8 cellular contexts compared by ENCODE assay signal in the genomic region with DNA sequence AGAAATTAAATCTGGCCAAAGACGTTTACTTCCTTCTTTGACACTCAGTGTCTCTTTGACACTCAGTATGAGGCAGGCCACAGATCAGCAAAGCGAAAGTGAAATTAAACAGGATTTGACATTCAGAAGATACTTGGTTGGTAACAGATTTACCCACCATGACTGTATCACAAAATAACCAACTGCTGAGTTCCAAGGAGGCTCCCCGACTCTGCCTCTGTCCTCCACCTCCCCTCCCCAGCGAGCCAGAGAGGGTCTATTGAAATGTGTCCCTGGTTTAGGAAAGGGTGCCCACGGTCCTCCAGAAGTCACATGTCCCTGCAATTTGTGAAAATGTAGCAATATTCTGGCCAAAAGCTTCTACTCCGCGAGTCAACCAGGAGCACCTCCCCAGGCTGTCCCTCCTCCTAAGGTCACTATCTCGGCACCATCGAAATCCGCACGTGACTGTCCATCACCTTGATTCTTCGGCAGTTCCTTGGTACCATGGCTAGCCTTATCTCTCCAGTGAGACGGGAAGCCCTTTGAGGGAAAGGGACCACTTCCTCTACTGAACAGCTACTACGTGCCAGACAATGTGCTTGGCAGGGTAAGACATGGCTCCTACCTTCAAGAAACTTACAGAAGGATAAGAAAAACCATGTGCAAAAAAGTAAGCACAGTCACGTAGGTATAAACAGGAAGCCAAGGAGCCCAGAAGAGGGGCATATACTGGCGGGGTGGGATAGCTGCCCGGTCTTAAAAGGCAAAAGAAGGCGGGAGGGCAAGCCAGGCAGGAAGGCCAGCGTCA. TPM values are rescaled to one million over a fixed set of nuclear protein-coding genes. Genes with fewer than 3 reads are reported as not detected.
A peak's percentile ranks its signal among the peaks of the same experiment; 100 is the strongest.
DNase-seq lines count a peak whose midpoint lies in the region; ATAC-seq and TF ChIP-seq lines count a peak whose summit lies in the region.

No MANE protein-coding gene starts in this region.

- H4K20me1 ChIP-seq in BLaER1: peaks cover 26% of the 10 kb centered on the region; the same call in 1 of the 2 replicates

- H3K9me3 ChIP-seq in BLaER1 (peaks cover 10% of the 10 kb centered on the region), WERI-Rb-1 (ENCODE audit: severe bottlenecking) (no peaks in the 10 kb centered on the region), subcutaneous abdominal adipose tissue (ENCODE audit: control insufficient read depth in 5 of 5, low read length in 5 of 5) (no peaks in the 10 kb centered on the region)

- no peaks in the 10 kb centered on the region for H3K27me3 ChIP-seq in BLaER1
- H3K27me3 ChIP-seq in WERI-Rb-1 (ENCODE audit: insufficient read depth, low read depth, severe bottlenecking): no peaks in the 10 kb centered on the region
- H3K27me3 ChIP-seq in subcutaneous abdominal adipose tissue (ENCODE audit: control insufficient read depth in 5 of 5, insufficient read depth in 4 of 5, low read length in 5 of 5): no peaks in the 10 kb centered on the region

- H3K4me2 ChIP-seq in BLaER1: peak overlapping the region; percentile 97

- peak overlapping the region; percentile 91 for H3K9ac ChIP-seq in BLaER1
- peak overlapping the region; percentile 48 to 84 (median 73) for H3K9ac ChIP-seq in subcutaneous abdominal adipose tissue (ENCODE audit: low read length in 5 of 5)

- ATAC-seq in GM19324 (IDR thresholded peaks at IDR 0.05; ENCODE audit: low FRiP score, unreplicated experiment): peak; percentile 27
- ATAC-seq in HG03460 (IDR thresholded peaks at IDR 0.05; ENCODE audit: unreplicated experiment): peak; percentile 38

- DNase-seq in WERI-Rb-1 (no peak), dermis blood vessel endothelial cell (peak; percentile 11), midbrain (lab: John Stamatoyannopoulos, UW) (peak; percentile 35), NCI-H2029 treated with DMSO at 0.1 percent for 48 hours (lab: John Stamatoyannopoulos, UW) (no peak)

- peaks cover 29% of the 10 kb centered on the region for H3K36me3 ChIP-seq in BLaER1
- no peaks in the 10 kb centered on the region for H3K36me3 ChIP-seq in WERI-Rb-1
- H3K36me3 ChIP-seq in subcutaneous abdominal adipose tissue (ENCODE audit: control insufficient read depth in 5 of 5, insufficient read depth in 5 of 5, low read length in 5 of 5): peaks cover 0 to 4% (median 0%) of the 10 kb centered on the region in 5 donors

- H3K27ac ChIP-seq in BLaER1 (peak overlapping the region; percentile 93), WERI-Rb-1 (no peak overlapping the region), subcutaneous abdominal adipose tissue (ENCODE audit: low read depth, low read length) (peak overlapping the region; percentile 85)

- H3K4me1 ChIP-seq in BLaER1 (peaks cover 53% of the 10 kb centered on the region), subcutaneous abdominal adipose tissue (ENCODE audit: control insufficient read depth in 5 of 5, insufficient read depth in 5 of 5, low read length in 5 of 5) (peaks cover 2 to 38% (median 28%) of the 10 kb centered on the region in 5 donors)

- TF ChIP-seq CTCF in WERI-Rb-1 (IDR thresholded peaks at IDR 0.05; ENCODE audit: low read depth, low read length): no peak

- H3K4me3 ChIP-seq in BLaER1: peak overlapping the region; percentile 97
- peak overlapping the region; percentile 89 for H3K4me3 ChIP-seq in WERI-Rb-1 (ENCODE audit: low read depth, low read length)
- H3K4me3 ChIP-seq in subcutaneous abdominal adipose tissue (ENCODE audit: low read depth in 1 of 5, low read length in 5 of 5): peak overlapping the region; percentile 63 to 88 (median 87)

RNA-seq across cellular contexts. Expression of a gene that starts 1.5 kb away (rescaled TPM):
- 6.1 and 13.8 TPM in 2 replicates for total RNA-seq in dermis blood vessel endothelial cell

Comparison
In these comparisons a context has a peak if more than half of its experiments do, and no peak if none do; other contexts are left out.
1. DNase-seq: peak in dermis blood vessel endothelial cell (single experiment) and midbrain (single experiment); none in WERI-Rb-1 (single experiment) and NCI-H2029 treated with DMSO at 0.1 percent for 48 hours (single experiment).
2. Peak in every context shown above with its lines, with median percentiles within 50 percentile points of each other: H3K4me3 ChIP-seq.